ENCODE assay signal across 9 cellular contexts in the genomic region with DNA sequence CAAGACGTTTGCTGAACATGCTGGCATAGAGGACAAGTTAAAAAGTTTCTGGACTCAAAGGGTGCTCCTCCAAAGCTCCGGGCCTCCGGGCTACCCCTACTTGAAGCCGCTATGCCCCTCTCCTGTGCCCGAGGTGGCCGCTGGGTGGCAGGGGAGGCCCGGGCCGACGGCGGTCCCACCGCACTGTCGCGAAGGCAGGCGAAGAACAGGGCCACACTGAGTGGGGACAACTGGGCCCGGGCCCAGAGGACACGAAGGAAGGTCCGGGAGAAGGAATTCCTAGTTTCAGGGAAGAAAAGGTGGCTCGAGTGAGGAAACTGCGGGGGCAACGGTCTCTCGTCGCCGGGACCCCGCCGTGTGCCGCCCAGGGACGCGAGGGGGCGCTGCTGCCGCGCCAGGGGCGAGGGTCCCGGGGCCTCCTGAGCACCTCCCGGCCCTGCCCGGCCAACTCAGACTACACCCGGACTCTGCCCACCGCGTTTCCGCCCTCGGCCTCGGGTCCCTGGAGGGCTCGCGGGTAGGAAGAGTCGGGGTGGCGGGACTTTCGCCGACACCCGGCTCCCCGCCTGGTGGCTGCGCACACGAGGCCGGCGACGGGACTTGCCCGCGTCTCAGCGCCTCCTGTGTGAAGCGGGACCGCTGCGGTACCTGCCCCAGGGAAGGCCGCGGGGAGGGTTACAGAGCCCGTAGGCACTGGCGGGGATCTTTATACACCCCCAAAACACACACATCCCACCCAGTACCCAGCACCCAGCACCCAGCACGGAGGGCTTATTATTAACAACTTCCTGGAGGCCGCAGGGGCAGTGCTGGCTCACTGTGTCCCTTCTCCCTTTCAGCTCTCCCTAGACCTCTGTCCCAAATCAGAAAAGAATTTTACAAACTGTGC. TPM values are rescaled to one million over a fixed set of nuclear protein-coding genes. Genes with fewer than 3 reads are reported as not detected.
DNase-seq lines count a peak whose midpoint lies in the region; ATAC-seq and TF ChIP-seq lines count a peak whose summit lies in the region.
"Had no signal": no experiment of that assay in that cellular context is flagged by ENCODE, and none has a peak within 500 bp of the region (broad histone marks: within the 10 kb centered on the region; RNA-seq: fewer than 3 reads in every experiment).

No MANE protein-coding gene starts in this region.

- WGBS in adrenal gland, 4 donors, result 1 to 5% (median 3%) methylated on average over 23 to 66 of the region's 66 CpGs
- WGBS in psoas muscle, 3 donors, result 3 to 7% (median 3%) methylated on average over 57 to 66 of the region's 66 CpGs

- H3K36me3 ChIP-seq in adrenal gland (replicated peaks in 1 of 2) (no peaks in the 10 kb centered on the region), right atrium auricular region (no peaks in the 10 kb centered on the region), psoas muscle (ENCODE audit: insufficient read depth in 1 of 2, low read depth in 1 of 2) (no peaks in the 10 kb centered on the region)

- H3K27me3 ChIP-seq in adrenal gland, result no peaks in the 10 kb centered on the region
- no peaks in the 10 kb centered on the region for H3K27me3 ChIP-seq in right atrium auricular region
- no peaks in the 10 kb centered on the region for H3K27me3 ChIP-seq in psoas muscle (ENCODE audit: insufficient read depth in 3 of 3, low read length in 2 of 3)

- ATAC-seq in GM19397 (IDR thresholded peaks at IDR 0.05; ENCODE audit: unreplicated experiment) (peak; percentile 89), HG03571 (IDR thresholded peaks at IDR 0.05; ENCODE audit: unreplicated experiment) (peak; percentile 79), psoas muscle (peak; percentile 95 to 98 (median 97))

- H3K4me1 ChIP-seq in adrenal gland (replicated peaks in 1 of 2) (peaks cover 0 to 8% of the 10 kb centered on the region in 2 donors), right atrium auricular region (peaks cover 0 to 3% of the 10 kb centered on the region in 2 donors), psoas muscle (peaks cover 3% of the 10 kb centered on the region)

- TF ChIP-seq POLR2A in adrenal gland (IDR thresholded peaks at IDR 0.05), result peak in 1 of 2 donors; percentile 11

- H3K9me3 ChIP-seq in adrenal gland (replicated peaks in 1 of 3) (no peaks in the 10 kb centered on the region), right atrium auricular region (no peaks in the 10 kb centered on the region), psoas muscle (no peaks in the 10 kb centered on the region)

- TF ChIP-seq CTCF in adrenal gland (IDR thresholded peaks at IDR 0.05) (peak; percentile 77 to 98 (median 91)), right atrium auricular region (IDR thresholded peaks at IDR 0.05) (peak; percentile 98 to 99), psoas muscle (IDR thresholded peaks at IDR 0.05) (peak; percentile 84)

- H3K4me3 ChIP-seq in adrenal gland, result peak overlapping the region in 3 of 4 donors; percentile 7 to 61 (median 33)
- H3K4me3 ChIP-seq in right atrium auricular region, result peak overlapping the region; percentile 35 to 57
- peak overlapping the region; percentile 66 for H3K4me3 ChIP-seq in psoas muscle

- intact Hi-C loops in adrenal gland (cut with DNase I), result loop anchor here in 1 of 2 donors (10.0 kb wide), 1 partner anchor 187 kb away; no protein-coding TSS in a partner anchor
- intact Hi-C loops in psoas muscle (cut with DNase I), result no loop called here

- DNase-seq in CD1c-positive myeloid dendritic cell (ENCODE audit: extremely low spot score) (peak; percentile 77), T follicular helper cell (ENCODE audit: low read depth) (peak; percentile 48), adrenal gland (peak; percentile 60 to 76 (median 75)), right atrium auricular region (ENCODE audit: low spot score) (peak; percentile 66), psoas muscle (peak; percentile 78 to 85), ureter (ENCODE audit: low spot score) (peak; percentile 73)

- H3K27ac ChIP-seq in adrenal gland (peak overlapping the region in 2 of 5 donors; percentile 45 to 47), right atrium auricular region (peak overlapping the region in 1 of 2 donors; percentile 58), psoas muscle (no peak overlapping the region)

RNA-seq across cellular contexts. Expression of a gene that starts 0.8 kb away (rescaled TPM):
- total RNA-seq in adrenal gland, result under 1 TPM in 1 of 8 donors, not detected in 7; 0.41 TPM
- under 1 TPM in 1 of 3 donors, not detected in 2; 0.37 TPM for polyA plus RNA-seq in adrenal gland
- not detected for total RNA-seq in right atrium auricular region
- total RNA-seq in psoas muscle, result under 1 TPM in 1 of 4 donors, not detected in 3; 0.67 TPM
- polyA plus RNA-seq in psoas muscle, result under 1 TPM in 1 of 3 donors, not detected in 2; 0.05 TPM
- total RNA-seq in ureter, result not detected
- total RNA-seq: T-helper 2 cell treated with Interferon-gamma antibody and Interleukin-4, amounts not matched to agents 100 ng/mL and 5 ng/mL, for 36 hours had no signal

RNA-seq across cellular contexts. Expression of a gene that starts 29.6 kb away (rescaled TPM):
- total RNA-seq in adrenal gland (10 to 100 TPM; 36.2 to 99.3 (median 54.5) TPM), right atrium auricular region (10 to 100 TPM; 24.5 to 27.7 TPM), psoas muscle (10 to 100 TPM; 34.0 to 64.9 (median 50.6) TPM), ureter (38.8 TPM)
- polyA plus RNA-seq in adrenal gland (10 to 100 TPM; 22.0 to 57.8 (median 22.7) TPM), psoas muscle (10 to 100 TPM; 19.5 to 56.7 (median 36.4) TPM)
